In the genomic region with DNA sequence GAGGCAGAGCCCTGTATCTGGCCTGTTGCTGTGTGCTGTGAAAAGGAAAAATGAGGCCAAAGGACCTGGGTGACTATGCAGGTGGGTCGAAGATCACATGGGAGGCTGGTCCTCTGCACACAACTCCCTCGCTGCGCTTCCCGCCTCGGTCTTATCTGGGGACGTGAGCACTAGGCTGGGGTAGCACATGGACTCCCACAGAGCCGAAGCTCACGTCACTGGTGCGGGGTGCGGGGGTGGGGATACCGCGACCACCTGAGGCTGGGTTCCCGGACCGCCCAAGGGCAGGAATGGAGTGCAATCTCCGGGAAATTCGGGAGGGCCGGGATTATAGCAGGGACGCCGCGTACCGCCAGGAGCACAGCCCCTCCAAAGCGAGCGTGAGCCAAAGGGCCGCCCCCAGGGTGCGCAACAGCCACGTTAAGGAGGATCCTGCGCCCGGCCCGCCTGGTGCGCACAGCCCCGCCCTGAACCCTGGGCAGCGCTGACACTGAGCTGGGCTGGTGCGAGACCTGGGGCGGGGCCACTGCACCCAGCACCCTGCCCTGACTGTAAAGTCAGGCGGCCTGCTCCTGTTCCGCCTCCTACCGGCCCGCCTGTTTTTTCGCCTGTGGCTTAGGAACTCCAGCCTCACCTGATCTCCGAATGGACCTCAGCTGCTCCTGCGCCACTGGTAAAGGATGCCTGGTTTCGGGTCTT, we compare ENCODE assay signal across 1 cellular context.
TF ChIP-seq lines count a peak whose summit lies in the region.

No MANE protein-coding gene starts in this region.

TF ChIP-seq in GM23338, 12 proteins besides CTCF, POLR2A, EP300 and RAD21 (continued from another document):
- TF ChIP-seq, protein P1, sequence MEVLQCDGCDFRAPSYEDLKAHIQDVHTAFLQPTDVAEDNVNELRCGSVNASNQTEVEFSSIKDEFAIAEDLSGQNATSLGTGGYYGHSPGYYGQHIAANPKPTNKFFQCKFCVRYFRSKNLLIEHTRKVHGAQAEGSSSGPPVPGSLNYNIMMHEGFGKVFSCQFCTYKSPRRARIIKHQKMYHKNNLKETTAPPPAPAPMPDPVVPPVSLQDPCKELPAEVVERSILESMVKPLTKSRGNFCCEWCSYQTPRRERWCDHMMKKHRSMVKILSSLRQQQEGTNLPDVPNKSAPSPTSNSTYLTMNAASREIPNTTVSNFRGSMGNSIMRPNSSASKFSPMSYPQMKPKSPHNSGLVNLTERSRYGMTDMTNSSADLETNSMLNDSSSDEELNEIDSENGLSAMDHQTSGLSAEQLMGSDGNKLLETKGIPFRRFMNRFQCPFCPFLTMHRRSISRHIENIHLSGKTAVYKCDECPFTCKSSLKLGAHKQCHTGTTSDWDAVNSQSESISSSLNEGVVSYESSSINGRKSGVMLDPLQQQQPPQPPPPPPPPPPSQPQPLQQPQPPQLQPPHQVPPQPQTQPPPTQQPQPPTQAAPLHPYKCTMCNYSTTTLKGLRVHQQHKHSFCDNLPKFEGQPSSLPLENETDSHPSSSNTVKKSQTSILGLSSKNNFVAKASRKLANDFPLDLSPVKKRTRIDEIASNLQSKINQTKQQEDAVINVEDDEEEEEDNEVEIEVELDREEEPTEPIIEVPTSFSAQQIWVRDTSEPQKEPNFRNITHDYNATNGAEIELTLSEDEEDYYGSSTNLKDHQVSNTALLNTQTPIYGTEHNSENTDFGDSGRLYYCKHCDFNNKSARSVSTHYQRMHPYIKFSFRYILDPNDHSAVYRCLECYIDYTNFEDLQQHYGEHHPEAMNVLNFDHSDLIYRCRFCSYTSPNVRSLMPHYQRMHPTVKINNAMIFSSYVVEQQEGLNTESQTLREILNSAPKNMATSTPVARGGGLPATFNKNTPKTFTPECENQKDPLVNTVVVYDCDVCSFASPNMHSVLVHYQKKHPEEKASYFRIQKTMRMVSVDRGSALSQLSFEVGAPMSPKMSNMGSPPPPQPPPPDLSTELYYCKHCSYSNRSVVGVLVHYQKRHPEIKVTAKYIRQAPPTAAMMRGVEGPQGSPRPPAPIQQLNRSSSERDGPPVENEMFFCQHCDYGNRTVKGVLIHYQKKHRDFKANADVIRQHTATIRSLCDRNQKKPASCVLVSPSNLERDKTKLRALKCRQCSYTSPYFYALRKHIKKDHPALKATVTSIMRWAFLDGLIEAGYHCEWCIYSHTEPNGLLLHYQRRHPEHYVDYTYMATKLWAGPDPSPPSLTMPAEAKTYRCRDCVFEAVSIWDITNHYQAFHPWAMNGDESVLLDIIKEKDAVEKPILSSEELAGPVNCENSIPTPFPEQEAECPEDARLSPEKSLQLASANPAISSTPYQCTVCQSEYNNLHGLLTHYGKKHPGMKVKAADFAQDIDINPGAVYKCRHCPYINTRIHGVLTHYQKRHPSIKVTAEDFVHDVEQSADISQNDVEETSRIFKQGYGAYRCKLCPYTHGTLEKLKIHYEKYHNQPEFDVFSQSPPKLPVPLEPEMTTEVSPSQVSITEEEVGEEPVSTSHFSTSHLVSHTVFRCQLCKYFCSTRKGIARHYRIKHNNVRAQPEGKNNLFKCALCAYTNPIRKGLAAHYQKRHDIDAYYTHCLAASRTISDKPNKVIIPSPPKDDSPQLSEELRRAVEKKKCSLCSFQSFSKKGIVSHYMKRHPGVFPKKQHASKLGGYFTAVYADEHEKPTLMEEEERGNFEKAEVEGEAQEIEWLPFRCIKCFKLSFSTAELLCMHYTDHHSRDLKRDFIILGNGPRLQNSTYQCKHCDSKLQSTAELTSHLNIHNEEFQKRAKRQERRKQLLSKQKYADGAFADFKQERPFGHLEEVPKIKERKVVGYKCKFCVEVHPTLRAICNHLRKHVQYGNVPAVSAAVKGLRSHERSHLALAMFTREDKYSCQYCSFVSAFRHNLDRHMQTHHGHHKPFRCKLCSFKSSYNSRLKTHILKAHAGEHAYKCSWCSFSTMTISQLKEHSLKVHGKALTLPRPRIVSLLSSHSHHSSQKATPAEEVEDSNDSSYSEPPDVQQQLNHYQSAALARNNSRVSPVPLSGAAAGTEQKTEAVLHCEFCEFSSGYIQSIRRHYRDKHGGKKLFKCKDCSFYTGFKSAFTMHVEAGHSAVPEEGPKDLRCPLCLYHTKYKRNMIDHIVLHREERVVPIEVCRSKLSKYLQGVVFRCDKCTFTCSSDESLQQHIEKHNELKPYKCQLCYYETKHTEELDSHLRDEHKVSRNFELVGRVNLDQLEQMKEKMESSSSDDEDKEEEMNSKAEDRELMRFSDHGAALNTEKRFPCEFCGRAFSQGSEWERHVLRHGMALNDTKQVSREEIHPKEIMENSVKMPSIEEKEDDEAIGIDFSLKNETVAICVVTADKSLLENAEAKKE (CRISPR knock-in tag; IDR thresholded peaks at IDR 0.05) = no peak
